In genomic region chr5:91668261-91668660, GRCh38 we compare ENCODE assay signal across 23 cellular contexts.
A peak's percentile ranks its signal among the peaks of the same experiment; 100 is the strongest.
DNase-seq lines count a peak whose midpoint lies in the region; TF ChIP-seq lines count a peak whose summit lies in the region.
"Had no signal": no experiment of that assay in that cellular context is flagged by ENCODE, and none has a peak within 500 bp of the region (broad histone marks: within the 10 kb centered on the region; RNA-seq: fewer than 3 reads in every experiment).

No MANE protein-coding gene starts in this region.

- H3F3A ChIP-seq in GM23248 (ENCODE audit: insufficient read depth) = no peaks in the 10 kb centered on the region

- H3K27ac ChIP-seq in 22Rv1 (peak overlapping the region; percentile 25; the same call in 1 of the 2 replicates), GM23248 (no peak overlapping the region), dorsolateral prefrontal cortex (no peak overlapping the region)
- H3K27ac ChIP-seq: BLaER1 had no signal

- H3K4me1 ChIP-seq in adipocyte (ENCODE audit: control insufficient read depth, insufficient read depth, low read length) = no peaks in the 10 kb centered on the region
- no peaks in the 10 kb centered on the region for H3K4me1 ChIP-seq in GM23248 (ENCODE audit: insufficient read depth)
- H3K4me1 ChIP-seq: BE2C, BLaER1 had no signal

- H3K27me3 ChIP-seq in adipocyte (replicated peaks; ENCODE audit: control insufficient read depth, insufficient read depth, low read length) = no peaks in the 10 kb centered on the region
- H3K27me3 ChIP-seq in GM23248 (replicated peaks; ENCODE audit: insufficient read depth) = no peaks in the 10 kb centered on the region; the same call in 1 of the 2 replicates
- no peaks in the 10 kb centered on the region for H3K27me3 ChIP-seq in dorsolateral prefrontal cortex
- H3K27me3 ChIP-seq: BLaER1 had no signal

- H3K4me3 ChIP-seq in adipocyte (ENCODE audit: low read length) (no peak overlapping the region), GM23248 (no peak overlapping the region), dorsolateral prefrontal cortex (no peak overlapping the region)
- H3K4me3 ChIP-seq: BLaER1 had no signal

- intact Hi-C loops in dorsolateral prefrontal cortex (cut with DNase I) = no loop called here

- H3K9ac ChIP-seq in adipocyte (ENCODE audit: low read length) (no peak overlapping the region), GM23248 (no peak overlapping the region)
- H3K9ac ChIP-seq: BLaER1 had no signal

- 31 to 33% methylated on average over 3 of the region's 3 CpGs for WGBS in GM23248 (ENCODE audit: low coverage in 1 of 2, low lambda C conversion rate in 2 of 2, missing lambda C conversion rate in 2 of 2), 2 experiments

- no peak overlapping the region for H3K4me2 ChIP-seq in GM23248 (ENCODE audit: unreplicated experiment)
- H3K4me2 ChIP-seq: BLaER1 had no signal

- TF ChIP-seq CTCF in 22Rv1 (IDR thresholded peaks at IDR 0.05) = no peak
- no peak for TF ChIP-seq CTCF in dorsolateral prefrontal cortex (IDR thresholded peaks at IDR 0.05 in 54 of 56, conservative IDR thresholded peaks at IDR 0.05 in 2 of 56; ENCODE audit: low read depth in 1 of 56, partially characterized antibody in 56 of 56)

- H3K9me3 ChIP-seq in adipocyte (ENCODE audit: control insufficient read depth, low read length) = no peaks in the 10 kb centered on the region
- H3K9me3 ChIP-seq in GM23248 (ENCODE audit: low read depth) = no peaks in the 10 kb centered on the region
- H3K9me3 ChIP-seq: BE2C, BLaER1 had no signal

- DNase-seq in NCI-H1048 (lab: John Stamatoyannopoulos, UW) (peak; percentile 56), NCI-H69 (lab: John Stamatoyannopoulos, UW) (peak; percentile 58), adipocyte (ENCODE audit: low read depth) (peak; percentile 2), medulla oblongata (ENCODE audit: extremely low spot score) (no peak), GM23248 (no peak), dorsolateral prefrontal cortex (no peak)
- DNase-seq: 8988T; ACHN; BE2C; C1 segment of cervical spinal cord; CD4-positive, alpha-beta memory T cell; CD4-positive, CD25-positive, alpha-beta regulatory T cell; CD8-positive, alpha-beta memory T cell; COR-L47; DMS 273 treated with DMSO at 0.1 percent for 48 hours; DMS153; DMS53; DMS79; DND-41; EL; GF-D8 had no signal

- H3K79me2 ChIP-seq in GM23248 (ENCODE audit: insufficient read depth) = no peaks in the 10 kb centered on the region

- no peaks in the 10 kb centered on the region for H3K36me3 ChIP-seq in adipocyte (ENCODE audit: control insufficient read depth, insufficient read depth, low read length, severe bottlenecking)
- no peaks in the 10 kb centered on the region for H3K36me3 ChIP-seq in GM23248 (ENCODE audit: low read depth)
- H3K36me3 ChIP-seq: BE2C, BLaER1 had no signal

- H2AFZ ChIP-seq in GM23248 = no peak overlapping the region

- in situ Hi-C loops in GM23248 (cut with MboI) = no loop called here

- H3K9me2 ChIP-seq in GM23248 (ENCODE audit: insufficient read depth) = no peaks in the 10 kb centered on the region

- H4K20me1 ChIP-seq in GM23248 (ENCODE audit: insufficient read depth) = no peaks in the 10 kb centered on the region
- H4K20me1 ChIP-seq: BLaER1 had no signal

Comparison
In these comparisons a context has a peak if more than half of its experiments do, and no peak if none do; other contexts are left out.
1. DNase-seq: peak in NCI-H1048 (single experiment), NCI-H69 (single experiment) and adipocyte (single experiment); none in medulla oblongata (single experiment), GM23248 (single experiment) and dorsolateral prefrontal cortex (0 of 10).